In the genomic region with DNA sequence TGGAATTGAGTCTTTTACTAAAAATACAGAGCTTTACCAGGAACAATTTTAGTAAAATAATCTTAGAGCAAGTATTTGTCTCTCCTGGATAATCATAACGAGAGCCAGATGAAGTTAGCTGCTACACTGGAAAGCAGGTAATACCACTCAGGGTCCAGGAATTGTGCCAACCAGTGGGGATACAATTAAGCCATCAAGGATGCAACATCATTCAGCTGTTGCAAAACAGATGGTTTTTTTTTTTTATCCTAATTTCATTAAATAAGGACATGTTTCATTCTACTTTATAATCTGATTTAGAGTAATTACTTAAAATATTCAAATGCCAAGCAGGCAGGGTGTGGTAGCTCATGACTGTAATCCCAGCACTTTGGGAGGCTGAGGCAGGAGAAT, we compare ENCODE assay signal across 25 cellular contexts.
"Had no signal": no experiment of that assay in that cellular context is flagged by ENCODE, and none has a peak within 500 bp of the region (broad histone marks: within the 10 kb centered on the region; RNA-seq: fewer than 3 reads in every experiment).

No MANE protein-coding gene starts in this region.

- H3K4me3 Mint-ChIP-seq: activated naive CD8-positive, alpha-beta T cell; activated T-cell treated with anti-CD3 and anti-CD28 coated beads, Interleukin-2, amount 50 U/mL, for 72 hours; effector memory CD8-positive, alpha-beta T cell; natural killer cell treated with Interleukin-12 subunit alpha and Interleukin-12 subunit beta and Interleukin-15 and Interleukin-18, amount 100 ng/mL, for 72 hours; T-helper 1 cell treated with Interleukin-12 subunit alpha and Interleukin-12 subunit beta and Interleukin-4 antibody, amounts not matched to agents 30 μg/mL and 1 μg/mL, for 36 hours; type B pancreatic cell had no signal

- DNase-seq: activated CD4-positive, alpha-beta T cell treated with anti-CD3 and anti-CD28 coated beads for 4 hours; activated CD4-positive, alpha-beta T cell treated with anti-CD3 and anti-CD28 coated beads, Interleukin-2, amount 50 U/mL, for 4 hours; activated naive CD4-positive, alpha-beta T cell treated with Interleukin-2 at 50 U/mL for 16 hours; activated T-cell treated with anti-CD3 and anti-CD28 coated beads for 4 hours; activated T-cell treated with anti-CD3 and anti-CD28 coated beads, Interleukin-2, amount 50 U/mL, for 72 hours; aorta; body of pancreas; dorsolateral prefrontal cortex; effector memory CD8-positive, alpha-beta T cell; erythroblast; kidney glomerular epithelial cell; left lung; mucosa of descending colon; right cardiac atrium; spleen; stimulated activated naive CD4-positive, alpha-beta T cell; T-helper 9 cell had no signal

- H3K4me1 ChIP-seq: body of pancreas, left lung, vagina had no signal

- H3K9me3 Mint-ChIP-seq: activated T-cell treated with anti-CD3 and anti-CD28 coated beads, Interleukin-2, amount 50 U/mL, for 72 hours; effector memory CD8-positive, alpha-beta T cell; natural killer cell treated with Interleukin-12 subunit alpha and Interleukin-12 subunit beta and Interleukin-15 and Interleukin-18, amount 100 ng/mL, for 72 hours; T-helper 1 cell treated with Interleukin-12 subunit alpha and Interleukin-12 subunit beta and Interleukin-4 antibody, amounts not matched to agents 30 μg/mL and 1 μg/mL, for 36 hours; type B pancreatic cell had no signal

- H3K27me3 Mint-ChIP-seq: activated naive CD8-positive, alpha-beta T cell; effector memory CD8-positive, alpha-beta T cell; natural killer cell treated with Interleukin-12 subunit alpha and Interleukin-12 subunit beta and Interleukin-15 and Interleukin-18, amount 100 ng/mL, for 72 hours; type B pancreatic cell had no signal

- H3K9me3 ChIP-seq: adrenal gland, body of pancreas, left lung, mucosa of descending colon, spleen, vagina had no signal

- ATAC-seq: activated T-cell treated with anti-CD3 and anti-CD28 coated beads, Interleukin-2, amount 50 U/mL, for 72 hours; body of pancreas; effector memory CD8-positive, alpha-beta T cell; mucosa of descending colon; natural killer cell treated with Interleukin-12 subunit alpha and Interleukin-12 subunit beta and Interleukin-15 and Interleukin-18, amount 100 ng/mL, for 72 hours had no signal

- H3K27ac Mint-ChIP-seq: activated naive CD8-positive, alpha-beta T cell; activated T-cell treated with anti-CD3 and anti-CD28 coated beads, Interleukin-2, amount 50 U/mL, for 72 hours; natural killer cell treated with Interleukin-12 subunit alpha and Interleukin-12 subunit beta and Interleukin-15 and Interleukin-18, amount 100 ng/mL, for 72 hours; T-helper 1 cell treated with Interleukin-12 subunit alpha and Interleukin-12 subunit beta and Interleukin-4 antibody, amounts not matched to agents 30 μg/mL and 1 μg/mL, for 36 hours; type B pancreatic cell had no signal

- H3K4me3 ChIP-seq: adrenal gland, body of pancreas, coronary artery, dorsolateral prefrontal cortex, left lung, lung, mucosa of descending colon, spleen, vagina had no signal

- H3K27me3 ChIP-seq: adrenal gland, body of pancreas, dorsolateral prefrontal cortex, left lung, spleen, vagina had no signal

- H3K27ac ChIP-seq: body of pancreas, coronary artery, dorsolateral prefrontal cortex, left lung, spleen, vagina had no signal
